11 cellular contexts compared by ENCODE assay signal in genomic region chr2:203740741-203741363, GRCh38. TPM values are rescaled to one million over a fixed set of nuclear protein-coding genes. Genes with fewer than 3 reads are reported as not detected.
DNase-seq lines count a peak whose midpoint lies in the region; ATAC-seq lines count a peak whose summit lies in the region.
"Had no signal": no experiment of that assay in that cellular context is flagged by ENCODE, and none has a peak within 500 bp of the region (broad histone marks: within the 10 kb centered on the region; RNA-seq: fewer than 3 reads in every experiment).

No MANE protein-coding gene starts in this region.

- peak overlapping the region; percentile 7 to 75 (median 65) for H3K4me3 Mint-ChIP-seq in CD8-positive, alpha-beta memory T cell

- CTCF ChIA-PET in CD8-positive, alpha-beta memory T cell (lab: Charles Lee) = interaction anchor here (0.7 to 4.1 kb wide), 14 partner anchors 9 to 89 kb away, joined by 3 to 48 read pairs (median 4); no protein-coding TSS in a partner anchor

- peaks cover 81% of the 10 kb centered on the region for H3K4me1 ChIP-seq in CD8-positive, alpha-beta memory T cell (ENCODE audit: insufficient read depth, low read length)
- H3K4me1 ChIP-seq: body of pancreas had no signal

- H3K9me3 ChIP-seq in CD8-positive, alpha-beta memory T cell (ENCODE audit: low read length) = no peaks in the 10 kb centered on the region
- H3K9me3 ChIP-seq: body of pancreas had no signal

- intact Hi-C loops in sciatic nerve (cut with DNase I) = no loop called here

- H3K9me3 Mint-ChIP-seq in CD8-positive, alpha-beta memory T cell = peaks cover 0 to 8% (median 0%) of the 10 kb centered on the region in 5 donors

- POLR2A ChIA-PET in CD8-positive, alpha-beta memory T cell (lab: Charles Lee) = interaction anchor here (1.0 to 4.7 kb wide), 10 partner anchors 8 to 207 kb away, joined by 3 to 85 read pairs (median 6); no protein-coding TSS in a partner anchor

- peaks cover 9% of the 10 kb centered on the region for H3K36me3 ChIP-seq in CD8-positive, alpha-beta memory T cell (ENCODE audit: insufficient read depth, low read length)

- peaks cover 71 to 90% (median 82%) of the 10 kb centered on the region in 3 donors for H3K4me1 Mint-ChIP-seq in CD8-positive, alpha-beta memory T cell

- H3K27me3 Mint-ChIP-seq in CD8-positive, alpha-beta memory T cell = no peaks in the 10 kb centered on the region

- peaks cover 17 to 37% (median 19%) of the 10 kb centered on the region in 3 donors for H3K36me3 Mint-ChIP-seq in CD8-positive, alpha-beta memory T cell

- peak in 3 of 5 donors; percentile 59 to 85 (median 77) for DNase-seq in CD8-positive, alpha-beta memory T cell
- DNase-seq in LHCN-M2 (ENCODE audit: low read depth) (peak; percentile 96), myocyte (ENCODE audit: low read depth) (peak; percentile 82), sciatic nerve (ENCODE audit: low spot score) (no peak), NCI-H187 (lab: John Stamatoyannopoulos, UW) (no peak)
- peak; percentile 29 for DNase-seq in activated naive CD4-positive, alpha-beta T cell treated with anti-CD3 and anti-CD28 coated beads, Interleukin-2, amount 50 U/mL, for 16 hours
- DNase-seq: body of pancreas, hypothalamus, NCI-H1105 treated with DMSO at 0.1 percent for 48 hours had no signal

- ATAC-seq in HG03095 (IDR thresholded peaks at IDR 0.05; ENCODE audit: unreplicated experiment) (no peak), sciatic nerve (no peak), GM21528 (IDR thresholded peaks at IDR 0.05; ENCODE audit: low FRiP score, unreplicated experiment) (no peak)
- ATAC-seq: body of pancreas had no signal

- peak overlapping the region; percentile 79 to 97 (median 93) for H3K27ac Mint-ChIP-seq in CD8-positive, alpha-beta memory T cell

- no peaks in the 10 kb centered on the region for H3K27me3 ChIP-seq in CD8-positive, alpha-beta memory T cell (ENCODE audit: insufficient read depth, low read length, poor library complexity, severe bottlenecking)
- H3K27me3 ChIP-seq: body of pancreas had no signal

- peak overlapping the region; percentile 46 for H3K4me3 ChIP-seq in CD8-positive, alpha-beta memory T cell (ENCODE audit: low read length)
- H3K4me3 ChIP-seq: body of pancreas had no signal

- peak overlapping the region; percentile 52 for H3K27ac ChIP-seq in CD8-positive, alpha-beta memory T cell (ENCODE audit: low read depth, low read length)
- H3K27ac ChIP-seq: body of pancreas had no signal

RNA-seq across cellular contexts. Expression of gene CD28, which starts 34.4 kb away (rescaled TPM):
- total RNA-seq in CD8-positive, alpha-beta memory T cell = 10 to 100 TPM; 64.1 to 66.4 TPM
- 61.1 TPM for polyA plus RNA-seq in CD8-positive, alpha-beta memory T cell
- total RNA-seq in LHCN-M2 (2014; rRNA removed) (0.52 and 0.64 TPM in 2 replicates), myocyte (0.45 and 0.57 TPM in 2 replicates), sciatic nerve (3.4 TPM)
- polyA plus RNA-seq in LHCN-M2 (2012) = 0.06 TPM
- polyA plus RNA-seq in myocyte (2012) = 0.38 TPM

Comparison
In these comparisons a context has a peak if more than half of its experiments do, and no peak if none do; other contexts are left out.
1. DNase-seq: peak in CD8-positive, alpha-beta memory T cell (3 of 5), LHCN-M2 (single experiment), activated naive CD4-positive, alpha-beta T cell treated with anti-CD3 and anti-CD28 coated beads, Interleukin-2, amount 50 U/mL, for 16 hours (single experiment) and myocyte (single experiment); none in sciatic nerve (single experiment) and NCI-H187 (0 of 2).
2. RNA of gene CD28, which starts 34.4 kb away (total RNA-seq): 64.1 to 66.4 TPM in CD8-positive, alpha-beta memory T cell; 3.4 TPM in sciatic nerve (single experiment), 0.52 to 0.64 TPM in LHCN-M2 and 0.45 to 0.57 TPM in myocyte; every median in the first group is over 10 times any median in the second.